ENCODE assay signal across 21 cellular contexts in the genomic region with DNA sequence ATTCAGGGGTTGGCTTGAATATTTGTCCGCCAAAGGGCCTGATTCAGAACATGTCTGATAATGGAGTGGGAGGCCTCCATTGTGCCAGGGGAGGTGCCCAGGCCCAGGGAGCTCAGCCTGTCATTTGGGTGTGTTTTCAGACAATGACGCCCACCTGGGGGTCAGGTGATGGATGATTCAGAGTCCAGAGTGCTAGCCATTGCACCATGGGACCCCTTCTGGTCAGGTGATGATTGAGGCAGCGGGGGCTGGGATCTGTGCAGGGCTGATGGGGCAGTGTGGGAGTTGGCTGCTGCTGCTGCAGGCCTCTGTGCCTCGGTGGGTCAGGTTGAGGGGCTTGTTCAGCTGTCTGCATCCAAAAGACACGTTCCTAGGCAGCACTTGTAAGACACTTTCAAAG. TPM values are rescaled to one million over a fixed set of nuclear protein-coding genes. Genes with fewer than 3 reads are reported as not detected.
A peak's percentile ranks its signal among the peaks of the same experiment; 100 is the strongest.
DNase-seq lines count a peak whose midpoint lies in the region; TF ChIP-seq lines count a peak whose summit lies in the region.
"Had no signal": no experiment of that assay in that cellular context is flagged by ENCODE, and none has a peak within 500 bp of the region (broad histone marks: within the 10 kb centered on the region; RNA-seq: fewer than 3 reads in every experiment).

No MANE protein-coding gene starts in this region.

- no peak for TF ChIP-seq CTCF in mammary epithelial cell (conservative IDR thresholded peaks at IDR 0.05 in 1 of 2, IDR thresholded peaks at IDR 0.05 in 1 of 2; ENCODE audit: extremely low read depth in 1 of 2, insufficient read depth in 1 of 2, low read depth in 1 of 2, low read length in 2 of 2)

- peak overlapping the region; percentile 77 for H2BK120ac ChIP-seq in neuronal stem cell (ENCODE audit: low read depth, low read length)

- WGBS in mammary epithelial cell (ENCODE audit: low coverage, missing lambda C conversion rate), result 66% methylated on average over 4 of the region's 5 CpGs
- no CpG with 5 or more reads among the region's 5 CpGs for WGBS in neuronal stem cell (ENCODE audit: extremely low coverage in 2 of 2, insufficient read length in 2 of 2, insufficient replicate concordance in 1 of 2), 2 donors

- no peaks in the 10 kb centered on the region for H4K20me1 ChIP-seq in mammary epithelial cell (ENCODE audit: insufficient read depth, low read length)

- dilution Hi-C loops in mammary epithelial cell (cut with HindIII; ENCODE audit: low sequenced_read_pairs), result loop anchor here (25.0 kb wide), 1 partner anchor 91 kb away; a partner anchor contains a TSS

- H3K36me3 ChIP-seq in HUES48 (ENCODE audit: control insufficient read depth, insufficient read depth, low read length), result no peaks in the 10 kb centered on the region
- no peaks in the 10 kb centered on the region for H3K36me3 ChIP-seq in mammary epithelial cell (ENCODE audit: insufficient read depth, low read length)
- H3K36me3 ChIP-seq in neuronal stem cell (replicated peaks in 1 of 2; ENCODE audit: control insufficient read depth in 2 of 2, insufficient read depth in 2 of 2, low read length in 2 of 2), result no peaks in the 10 kb centered on the region
- H3K36me3 ChIP-seq: heart left ventricle, uterus had no signal

- H4K91ac ChIP-seq in neuronal stem cell (ENCODE audit: low read depth, low read length, poor library complexity), result peak overlapping the region; percentile 97

- BruUV-seq in mammary epithelial cell (replicated peaks; lab: Mats Ljungman, UMichigan), result TSS peak; percentile 40

- H2BK5ac ChIP-seq in neuronal stem cell (ENCODE audit: low read length), result peak overlapping the region; percentile 55

- H3K9me3 ChIP-seq in HUES48 (ENCODE audit: control insufficient read depth, insufficient read depth, low read length), result no peaks in the 10 kb centered on the region
- H3K9me3 ChIP-seq in mammary epithelial cell (replicated peaks; ENCODE audit: insufficient read depth, low read length), result no peaks in the 10 kb centered on the region
- no peaks in the 10 kb centered on the region for H3K9me3 ChIP-seq in neuronal stem cell (replicated peaks in 1 of 2; ENCODE audit: control insufficient read depth in 2 of 2, insufficient read depth in 1 of 2, low read depth in 1 of 2, low read length in 2 of 2)
- H3K9me3 ChIP-seq: heart left ventricle, uterus had no signal

- H2AFZ ChIP-seq in mammary epithelial cell (ENCODE audit: low read depth, low read length) (no peak overlapping the region), neuronal stem cell (ENCODE audit: low read length) (no peak overlapping the region)

- peaks cover 22% of the 10 kb centered on the region for H3K4me1 ChIP-seq in HUES48 (ENCODE audit: control insufficient read depth, insufficient read depth, low read length)
- peaks cover 57% of the 10 kb centered on the region for H3K4me1 ChIP-seq in mammary epithelial cell (ENCODE audit: insufficient read depth, low read length)
- peaks cover 15 to 53% of the 10 kb centered on the region in 2 donors for H3K4me1 ChIP-seq in neuronal stem cell (ENCODE audit: control insufficient read depth in 2 of 2, insufficient read depth in 1 of 2, low read depth in 1 of 2, low read length in 2 of 2)
- H3K4me1 ChIP-seq: uterus had no signal

- H3K4ac ChIP-seq in neuronal stem cell (ENCODE audit: low read length), result peak overlapping the region; percentile 90

- peak overlapping the region; percentile 8 for H2BK15ac ChIP-seq in neuronal stem cell (ENCODE audit: low read length)

- intact Hi-C loops in mammary epithelial cell (cut with micrococcal nuclease), result no loop called here

- H3K27me3 ChIP-seq in HUES48 (ENCODE audit: control insufficient read depth, insufficient read depth, low read length), result no peaks in the 10 kb centered on the region
- no peaks in the 10 kb centered on the region for H3K27me3 ChIP-seq in mammary epithelial cell (ENCODE audit: insufficient read depth, low read length)
- H3K27me3 ChIP-seq in neuronal stem cell (ENCODE audit: control insufficient read depth in 3 of 3, insufficient read depth in 3 of 3, low read depth in 1 of 3, low read length in 3 of 3), result no peaks in the 10 kb centered on the region
- H3K27me3 ChIP-seq: uterus had no signal

- H3K27ac ChIP-seq in HUES48 (ENCODE audit: low read depth, low read length) (peak overlapping the region; percentile 90), mammary epithelial cell (ENCODE audit: insufficient read depth, low read depth, low read length) (peak overlapping the region; percentile 76), neuronal stem cell (replicated peaks; ENCODE audit: low read length) (peak overlapping the region; percentile 41), caudate nucleus (ENCODE audit: low read depth, low read length) (no peak overlapping the region)
- H3K27ac ChIP-seq: heart left ventricle, uterus had no signal

- peak overlapping the region; percentile 97 for H3K18ac ChIP-seq in neuronal stem cell (ENCODE audit: low read length)

- H3K14ac ChIP-seq in neuronal stem cell (ENCODE audit: low read length), result no peak overlapping the region

- DNase-seq in COLO668 (lab: John Stamatoyannopoulos, UW; ENCODE audit: unreplicated experiment) (peak; percentile 44), mammary epithelial cell (peak; percentile 64), neuronal stem cell (ENCODE audit: low spot score) (no peak), caudate nucleus (lab: John Stamatoyannopoulos, UW) (no peak), SHP77 (lab: John Stamatoyannopoulos, UW) (no peak), pons (ENCODE audit: low spot score) (no peak)
- DNase-seq in effector CD4-positive, alpha-beta T cell, result no peak
- DNase-seq: activated B cell treated with CpG ODN at 0.5 μM for 24 hours; activated CD4-positive, alpha-beta T cell treated with anti-CD3 and anti-CD28 coated beads, Interleukin-2, amount 50 U/mL, for 48 hours; DMS153; GF-D8; GOT3; NCI-H1092 treated with DMSO at 0.1 percent for 48 hours; NCI-H187 treated with DMSO at 0.1 percent for 48 hours; occipital lobe; small intestine; stimulated activated CD4-positive, alpha-beta T cell treated with anti-CD3 and anti-CD28 coated beads, Interleukin-2, amount 100 ng/mL, for 48 hours; uterus had no signal

- in situ Hi-C loops in mammary epithelial cell (cut with MboI; ENCODE audit: low sequenced_read_pairs in 2 of 2), result no loop called here

- no peak overlapping the region for H3K4me3 ChIP-seq in HUES48 (ENCODE audit: low read depth, low read length)
- H3K4me3 ChIP-seq in mammary epithelial cell (replicated peaks in 1 of 3; ENCODE audit: insufficient read depth in 1 of 3, low read depth in 2 of 3, low read length in 3 of 3), result no peak overlapping the region
- H3K4me3 ChIP-seq in neuronal stem cell (ENCODE audit: low read length in 2 of 2), result no peak overlapping the region
- H3K4me3 ChIP-seq: heart left ventricle, uterus had no signal

- H3K79me2 ChIP-seq in mammary epithelial cell (ENCODE audit: insufficient read depth, low read length), result no peaks in the 10 kb centered on the region

- CTCF ChIA-PET in mammary epithelial cell (lab: Charles Lee; ENCODE audit: low non-redundant PET), result no interaction called here

- H3K23ac ChIP-seq in neuronal stem cell (ENCODE audit: low read depth, low read length, poor library complexity), result peak overlapping the region; percentile 70

- peak overlapping the region; percentile 42 for H2AK5ac ChIP-seq in neuronal stem cell (ENCODE audit: low read depth, low read length)

- H3K9ac ChIP-seq in HUES48 (ENCODE audit: low read depth, low read length) (no peak overlapping the region), mammary epithelial cell (ENCODE audit: insufficient read depth, low read length) (no peak overlapping the region), neuronal stem cell (ENCODE audit: low read depth, low read length, poor library complexity) (peak overlapping the region; percentile 56)

- H2BK12ac ChIP-seq in neuronal stem cell (ENCODE audit: low read length), result peak overlapping the region; percentile 97

- H4K8ac ChIP-seq in neuronal stem cell (ENCODE audit: low read depth, low read length), result peak overlapping the region; percentile 52

- peak overlapping the region; percentile 54 for H3K4me2 ChIP-seq in mammary epithelial cell (ENCODE audit: insufficient read depth, low read depth, low read length)
- no peak overlapping the region for H3K4me2 ChIP-seq in neuronal stem cell (ENCODE audit: insufficient read depth, low read length, poor library complexity, severe bottlenecking)

- H3K79me1 ChIP-seq in neuronal stem cell (ENCODE audit: low read depth, low read length), result no peaks in the 10 kb centered on the region

RNA-seq across cellular contexts. Expression of a gene that starts 8.3 kb away (rescaled TPM):
- 10 to 100 TPM; 48.8 to 70.3 TPM for total RNA-seq in mammary epithelial cell
- polyA plus RNA-seq in mammary epithelial cell, result 23.1 TPM
- polyA minus RNA-seq in mammary epithelial cell, result 45.2 TPM
- 38.1 TPM for polyA plus RNA-seq in neuronal stem cell (2013, experiment 1 of 2)
- polyA plus RNA-seq in neuronal stem cell (2013, experiment 2 of 2), result 36.3 TPM
- polyA plus RNA-seq: CD14-positive monocyte had no signal

Comparison
In these comparisons a context has a peak if more than half of its experiments do, and no peak if none do; other contexts are left out.
1. DNase-seq: peak in COLO668 (single experiment) and mammary epithelial cell (single experiment); none in neuronal stem cell (single experiment), caudate nucleus (0 of 61), effector CD4-positive, alpha-beta T cell (single experiment), SHP77 (0 of 2) and pons (single experiment).